8 cellular contexts compared by ENCODE assay signal in genomic region chr6:150068786-150069648, GRCh38. TPM values are rescaled to one million over a fixed set of nuclear protein-coding genes. Genes with fewer than 3 reads are reported as not detected.
DNase-seq lines count a peak whose midpoint lies in the region; ATAC-seq and TF ChIP-seq lines count a peak whose summit lies in the region.

ULBP3 (minus strand) TSS chr6:150069121; CDS start chr6:150069066, 55 bp downstream.

- H3F3A ChIP-seq in SK-N-SH (replicated peaks; ENCODE audit: insufficient read depth) = no peaks in the 10 kb centered on the region

- H3K36me3 Mint-ChIP-seq in CD14-positive monocyte = peaks cover 0 to 2% of the 10 kb centered on the region in 2 donors
- no peaks in the 10 kb centered on the region for H3K36me3 Mint-ChIP-seq in activated naive CD8-positive, alpha-beta T cell treated with anti-CD3 and anti-CD28 coated beads for 36 hours

- peak within 1 kb of the TSS; percentile 81 to 90 for H3K4me3 Mint-ChIP-seq in CD14-positive monocyte
- peak within 1 kb of the TSS; percentile 80 for H3K4me3 Mint-ChIP-seq in activated naive CD8-positive, alpha-beta T cell treated with anti-CD3 and anti-CD28 coated beads for 36 hours

- POLR2A ChIA-PET in SK-N-SH (lab: Yijun Ruan, JAX) = interaction anchor here (1.0 kb wide), 1 partner anchor 12 kb away, joined by 5 read pairs; no protein-coding TSS in a partner anchor

- no peaks in the 10 kb centered on the region for H3K9me2 ChIP-seq in SK-N-SH

- H3K9me3 ChIP-seq in HUES48 (ENCODE audit: control insufficient read depth, insufficient read depth, low read length) (no peaks in the 10 kb centered on the region), SK-N-SH (no peaks in the 10 kb centered on the region), ovary (no peaks in the 10 kb centered on the region), thymus (ENCODE audit: control insufficient read depth) (no peaks in the 10 kb centered on the region)

- peak within 1 kb of the TSS; percentile 98 for H2AFZ ChIP-seq in SK-N-SH (ENCODE audit: low read depth)

- TF ChIP-seq EP300 in SK-N-SH (IDR thresholded peaks at IDR 0.05; ENCODE audit: borderline replicate concordance in 1 of 2, low read depth in 1 of 2, low read length in 1 of 2) = no peak
- TF ChIP-seq EP300 in ovary (IDR thresholded peaks at IDR 0.05) = no peak

- peak within 1 kb of the TSS in 1 of 7 donors; percentile 6 for H3K27ac Mint-ChIP-seq in CD14-positive monocyte
- H3K27ac Mint-ChIP-seq in activated naive CD8-positive, alpha-beta T cell treated with anti-CD3 and anti-CD28 coated beads for 36 hours = peak within 1 kb of the TSS; percentile 57

- no peak for TF ChIP-seq POLR2A in ovary (IDR thresholded peaks at IDR 0.05)

- CTCF ChIA-PET in SK-N-SH (lab: Yijun Ruan, JAX) = interaction anchor here (0.7 to 2.6 kb wide), 7 partner anchors 9 to 1196 kb away, joined by 3 to 12 read pairs (median 3); no protein-coding TSS in a partner anchor

- H3K9me3 Mint-ChIP-seq in CD14-positive monocyte = peaks cover 0 to 4% (median 2%) of the 10 kb centered on the region in 7 donors
- no peaks in the 10 kb centered on the region for H3K9me3 Mint-ChIP-seq in activated naive CD8-positive, alpha-beta T cell treated with anti-CD3 and anti-CD28 coated beads for 36 hours

- TF ChIP-seq CTCF in CD14-positive monocyte (IDR thresholded peaks at IDR 0.05) = peak; percentile 38
- peak; percentile 61 for TF ChIP-seq CTCF in SK-N-SH (IDR thresholded peaks at IDR 0.05)
- peak in 1 of 3 donors; percentile 38 for TF ChIP-seq CTCF in ovary (IDR thresholded peaks at IDR 0.05)

- peaks cover 28% of the 10 kb centered on the region for H3K27me3 ChIP-seq in HUES48 (ENCODE audit: control insufficient read depth, insufficient read depth, low read length)
- H3K27me3 ChIP-seq in SK-N-SH (ENCODE audit: insufficient read depth) = peaks cover 12% of the 10 kb centered on the region; the same call in 1 of the 2 replicates
- no peaks in the 10 kb centered on the region for H3K27me3 ChIP-seq in ovary
- H3K27me3 ChIP-seq in thymus (ENCODE audit: control insufficient read depth, insufficient read depth) = no peaks in the 10 kb centered on the region

- 7% methylated on average over 43 of the region's 70 CpGs for whole genome bisulfite sequencing in SK-N-SH (ENCODE audit: low lambda C conversion rate)
- 2 to 6% (median 3%) methylated on average over 66 to 70 of the region's 70 CpGs for whole genome bisulfite sequencing in ovary, 3 donors
- WGBS in thymus = 2% methylated on average over 70 of the region's 70 CpGs

- H3K4me3 ChIP-seq in HUES48 (ENCODE audit: low read depth, low read length) (peak within 1 kb of the TSS; percentile 67), SK-N-SH (ENCODE audit: low read depth in 2 of 2, low read length in 1 of 2) (peak within 1 kb of the TSS; percentile 65 to 73), ovary (peak within 1 kb of the TSS; percentile 63), thymus (ENCODE audit: low read length) (peak within 1 kb of the TSS; percentile 53)

- no peaks in the 10 kb centered on the region for H4K20me1 ChIP-seq in SK-N-SH (ENCODE audit: insufficient read depth)

- TF ChIP-seq RAD21 in SK-N-SH (IDR thresholded peaks at IDR 0.05; ENCODE audit: low read length) = peak; percentile 4; the same call in 1 of the 2 replicates

- H3K79me2 ChIP-seq in SK-N-SH (ENCODE audit: insufficient read depth) = no peaks in the 10 kb centered on the region

- H3K27ac ChIP-seq in HUES48 (ENCODE audit: low read depth, low read length) (peak within 1 kb of the TSS; percentile 51), SK-N-SH (ENCODE audit: low read depth in 2 of 2, low read length in 1 of 2) (no peak within 1 kb of the TSS), ovary (no peak within 1 kb of the TSS), thymus (ENCODE audit: low read depth) (no peak within 1 kb of the TSS)

- H3K9ac ChIP-seq in HUES48 (ENCODE audit: low read depth, low read length) (no peak within 1 kb of the TSS; the same call in 1 of the 2 replicates), SK-N-SH (peak within 1 kb of the TSS; percentile 77)

- peaks cover 23% of the 10 kb centered on the region for H3K4me1 Mint-ChIP-seq in CD14-positive monocyte
- H3K4me1 Mint-ChIP-seq in activated naive CD8-positive, alpha-beta T cell treated with anti-CD3 and anti-CD28 coated beads for 36 hours = peaks cover 7% of the 10 kb centered on the region

- DNase-seq in CD14-positive monocyte (ENCODE audit: low spot score) = peak; percentile 59
- peak; percentile 93 for DNase-seq in SK-N-SH
- peak; percentile 77 for DNase-seq in activated naive CD8-positive, alpha-beta T cell treated with anti-CD3 and anti-CD28 coated beads for 36 hours
- peak; percentile 43 to 87 (median 76) for DNase-seq in head of caudate nucleus
- peak; percentile 70 to 86 (median 82) for DNase-seq in ovary

- peaks cover 25 to 47% (median 36%) of the 10 kb centered on the region in 3 donors for H3K27me3 Mint-ChIP-seq in CD14-positive monocyte (ENCODE audit: low read depth in 3 of 3)
- H3K27me3 Mint-ChIP-seq in activated naive CD8-positive, alpha-beta T cell treated with anti-CD3 and anti-CD28 coated beads for 36 hours = peaks cover 18% of the 10 kb centered on the region

- intact Hi-C loops in CD14-positive monocyte (cut with micrococcal nuclease) (no loop called here), head of caudate nucleus (cut with DNase I) (no loop called here), ovary (cut with DNase I) (no loop called here)

- peak within 1 kb of the TSS; percentile 96 for H3K4me2 ChIP-seq in SK-N-SH

- H3K4me1 ChIP-seq in HUES48 (ENCODE audit: control insufficient read depth, insufficient read depth, low read length) (no peaks in the 10 kb centered on the region), SK-N-SH (ENCODE audit: control insufficient read depth in 1 of 2, insufficient read depth in 2 of 2, low read depth in 1 of 2, low read length in 1 of 2) (no peaks in the 10 kb centered on the region; a peak in 1 of 4 replicates), ovary (ENCODE audit: insufficient read depth) (peaks cover 4% of the 10 kb centered on the region), thymus (ENCODE audit: control insufficient read depth, insufficient read depth, low read length) (no peaks in the 10 kb centered on the region)

- H3K36me3 ChIP-seq in HUES48 (ENCODE audit: control insufficient read depth, insufficient read depth, low read length) = no peaks in the 10 kb centered on the region
- no peaks in the 10 kb centered on the region for H3K36me3 ChIP-seq in SK-N-SH (replicated peaks in 1 of 2; ENCODE audit: control insufficient read depth in 1 of 2, insufficient read depth in 2 of 2, low read length in 1 of 2)
- no peaks in the 10 kb centered on the region for H3K36me3 ChIP-seq in ovary
- no peaks in the 10 kb centered on the region for H3K36me3 ChIP-seq in thymus (ENCODE audit: control insufficient read depth, insufficient read depth)

- peak; percentile 69 for ATAC-seq in GM19455 (IDR thresholded peaks at IDR 0.05; ENCODE audit: unreplicated experiment)

TF ChIP-seq in SK-N-SH, 30 proteins besides CTCF, POLR2A, EP300 and RAD21 (continues in another document):
- TF ChIP-seq MAX (IDR thresholded peaks at IDR 0.05; ENCODE audit: low read depth) (peak; percentile 44), YY1 (IDR thresholded peaks at IDR 0.05; ENCODE audit: low read depth) (0 out of 2 replicates have a peak, but pooled peaks have one; percentile 50), REST (IDR thresholded peaks at IDR 0.05; ENCODE audit: low read depth, low read length) (peak; percentile 18; the same call in 1 of the 2 replicates)

RNA-seq across cellular contexts. Expression of gene ULBP3, which starts in this region (rescaled TPM):
- polyA plus RNA-seq in CD14-positive monocyte (not detected), SK-N-SH (2012; rRNA removed) (4.6 and 4.9 TPM in 2 replicates), ovary (1 to 10 TPM; 1.0 to 2.3 TPM), thymus (0.48 TPM)
- polyA plus RNA-seq in SK-N-SH (2012; cell fraction: cytosol; rRNA removed) = 3.8 TPM in 2 replicates
- 1.9 and 2.3 TPM in 2 replicates for polyA plus RNA-seq in SK-N-SH (2012; cell fraction: nucleus; rRNA removed)
- total RNA-seq in activated naive CD8-positive, alpha-beta T cell treated with anti-CD3 and anti-CD28 coated beads for 36 hours = 1 to 10 TPM in 1 of 2 experiments, under 1 TPM in 1; 0.68 to 1.1 TPM
- total RNA-seq in ovary = 1 to 10 TPM in 3 of 7 donors, under 1 TPM in 2, not detected in 2; 0.66 to 2.5 (median 1.6) TPM

Comparison
In these comparisons a context has a peak if more than half of its experiments do, and no peak if none do; other contexts are left out.
1. Peak in DNase-seq in CD14-positive monocyte; RNA of the gene not detected or under 1 TPM.